In the genomic region with DNA sequence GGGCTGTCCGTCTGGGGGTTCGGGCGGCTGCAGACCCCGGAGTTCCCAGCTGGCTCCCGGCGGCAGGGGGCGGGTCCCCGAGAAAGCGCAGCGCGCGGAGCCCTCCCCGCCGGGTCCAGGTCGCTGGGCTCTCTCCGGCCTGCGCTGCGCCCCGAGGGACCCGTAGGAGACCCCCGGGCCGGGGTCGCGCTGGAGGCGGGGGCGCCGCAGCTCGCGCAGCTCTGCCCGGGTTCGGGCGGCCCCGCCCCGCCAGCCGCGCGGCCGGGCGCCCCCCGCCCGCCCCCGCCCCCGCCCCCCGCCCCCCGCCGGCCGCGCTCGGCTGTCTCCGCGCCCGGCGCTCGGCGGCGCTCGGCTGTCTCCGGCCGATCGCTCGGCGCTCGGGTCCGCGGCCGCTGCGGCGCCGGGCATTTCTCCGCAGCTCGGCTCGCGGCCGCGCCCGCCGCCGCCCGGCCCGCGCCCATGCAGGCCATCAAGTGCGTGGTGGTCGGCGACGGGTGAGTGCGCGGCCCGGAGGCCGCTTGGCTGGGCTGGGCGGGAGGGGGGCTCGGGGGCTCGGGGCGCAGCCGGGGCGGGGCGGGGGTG, we compare ENCODE assay signal across 8 cellular contexts. TPM values are rescaled to one million over a fixed set of nuclear protein-coding genes. Genes with fewer than 3 reads are reported as not detected.
A peak's percentile ranks its signal among the peaks of the same experiment; 100 is the strongest.
DNase-seq lines count a peak whose midpoint lies in the region; ATAC-seq, FAIRE-seq and TF ChIP-seq lines count a peak whose summit lies in the region.

RAC3 (plus strand) TSS at position 376 of the 582 bp plus-strand sequence; CDS start at position 460, 84 bp downstream.

- peak within 1 kb of the TSS; percentile 67 for H3K27ac Mint-ChIP-seq in central memory CD8-positive, alpha-beta T cell (ENCODE audit: low read depth)

- FAIRE-seq in D721Med (lab: Jason Lieb, UNC) = no peak
- no peak for FAIRE-seq in urothelium cell line (lab: Jason Lieb, UNC)

- peaks cover 17% of the 10 kb centered on the region for H3K4me1 Mint-ChIP-seq in central memory CD8-positive, alpha-beta T cell

- H3K4me3 ChIP-seq in upper lobe of right lung = peak within 1 kb of the TSS; percentile 56

- H3K9me3 Mint-ChIP-seq in central memory CD8-positive, alpha-beta T cell = no peaks in the 10 kb centered on the region

- no peak within 1 kb of the TSS for H3K27ac ChIP-seq in upper lobe of right lung

- H3K27me3 Mint-ChIP-seq in central memory CD8-positive, alpha-beta T cell = no peaks in the 10 kb centered on the region

- H3K4me3 Mint-ChIP-seq in central memory CD8-positive, alpha-beta T cell = peak within 1 kb of the TSS; percentile 87

- peaks cover 13% of the 10 kb centered on the region for H3K4me1 ChIP-seq in upper lobe of right lung

- DNase-seq in left cardiac atrium (no peak), left ventricle myocardium superior (no peak), NCI-H748 (lab: John Stamatoyannopoulos, UW; ENCODE audit: unreplicated experiment) (peak; percentile 71), lung microvascular endothelial cell (ENCODE audit: low read depth in 2 of 2) (peak; percentile 33 to 63), upper lobe of right lung (no peak), D721Med (ENCODE audit: insufficient read length, low spot score) (no peak), urothelium cell line (ENCODE audit: low spot score) (no peak)
- no peak for DNase-seq in central memory CD8-positive, alpha-beta T cell (ENCODE audit: low spot score in 2 of 2)

- peaks cover 4% of the 10 kb centered on the region for H3K36me3 Mint-ChIP-seq in central memory CD8-positive, alpha-beta T cell (ENCODE audit: insufficient read depth)

- no peaks in the 10 kb centered on the region for H3K27me3 ChIP-seq in upper lobe of right lung

- ATAC-seq in left cardiac atrium (peak; percentile 1 to 12), left ventricle myocardium superior (no peak), upper lobe of right lung (peak; percentile 0)
- ATAC-seq in central memory CD8-positive, alpha-beta T cell (replicated peaks; ENCODE audit: extremely low read depth, poor library complexity, severe bottlenecking) = no peak

- intact Hi-C loops in left cardiac atrium (cut with DNase I) (loop anchor here in 1 of 2 donors (2.0 kb wide), 1 partner anchor 123 kb away; no protein-coding TSS in a partner anchor), left ventricle myocardium superior (cut with micrococcal nuclease) (no loop called here), upper lobe of right lung (cut with DNase I) (loop anchor here (5.0 to 10.0 kb wide), 2 partner anchors 126 to 303 kb away; partner anchors contain the start of gene SECTM1)

- no peaks in the 10 kb centered on the region for H3K36me3 ChIP-seq in upper lobe of right lung

- TF ChIP-seq CTCF in upper lobe of right lung (IDR thresholded peaks at IDR 0.05) (no peak), D721Med (IDR thresholded peaks at IDR 0.05; ENCODE audit: insufficient read depth, missing control alignments) (no peak)

- no peaks in the 10 kb centered on the region for H3K9me3 ChIP-seq in upper lobe of right lung

RNA-seq across cellular contexts. Expression of gene RAC3, which starts in this region (rescaled TPM):
- 1 to 10 TPM; 3.8 to 4.2 TPM for total RNA-seq in left cardiac atrium
- total RNA-seq in left ventricle myocardium superior = 1.8 TPM
- total RNA-seq in lung microvascular endothelial cell = 9.7 and 18.3 TPM in 2 replicates
- total RNA-seq in upper lobe of right lung = 3.4 TPM

Comparison
In these comparisons a context has a peak if more than half of its experiments do, and no peak if none do; other contexts are left out.
1. ATAC-seq: peak in left cardiac atrium (2 of 2) and upper lobe of right lung (single experiment); none in left ventricle myocardium superior (single experiment) and central memory CD8-positive, alpha-beta T cell (single experiment).
2. DNase-seq: peak in NCI-H748 (single experiment) and lung microvascular endothelial cell (2 of 2); none in left cardiac atrium (single experiment), left ventricle myocardium superior (single experiment), central memory CD8-positive, alpha-beta T cell (0 of 2), upper lobe of right lung (single experiment), D721Med (single experiment) and urothelium cell line (single experiment).